14 cellular contexts compared by ENCODE assay signal in genomic region chr3:39716849-39717248, GRCh38.
DNase-seq lines count a peak whose midpoint lies in the region; TF ChIP-seq lines count a peak whose summit lies in the region.
"Had no signal": no experiment of that assay in that cellular context is flagged by ENCODE, and none has a peak within 500 bp of the region (broad histone marks: within the 10 kb centered on the region; RNA-seq: fewer than 3 reads in every experiment).

No MANE protein-coding gene starts in this region.

- H3K9ac ChIP-seq in endodermal cell (ENCODE audit: extremely low read depth, low read length, poor library complexity, severe bottlenecking) = no peak overlapping the region
- H3K9ac ChIP-seq: BLaER1 had no signal

- H4K20me1 ChIP-seq in osteoblast (ENCODE audit: insufficient read depth, low read length) = no peaks in the 10 kb centered on the region
- H4K20me1 ChIP-seq: BLaER1 had no signal

- peaks cover 36% of the 10 kb centered on the region for H3K27me3 Mint-ChIP-seq in endodermal cell (ENCODE audit: insufficient read depth)

- peaks cover 15% of the 10 kb centered on the region for H3K9me3 Mint-ChIP-seq in endodermal cell

- H3K4me1 ChIP-seq in endodermal cell (ENCODE audit: control insufficient read depth, insufficient read depth, low read length) = peaks cover 4% of the 10 kb centered on the region
- no peaks in the 10 kb centered on the region for H3K4me1 ChIP-seq in osteoblast (ENCODE audit: insufficient read depth, low read length)
- H3K4me1 ChIP-seq: BLaER1, Caco-2 had no signal

- CTCF ChIA-PET in HEK293T (lab: Yijun Ruan, JAX) = interaction anchor here (0.6 kb wide), 1 partner anchor 79 kb away, joined by 4 read pairs; no protein-coding TSS in a partner anchor

- WGBS in endodermal cell (ENCODE audit: insufficient coverage in 1 of 2, insufficient read length in 1 of 2), 2 experiments = 53 to 79% methylated on average over 2 to 3 of the region's 3 CpGs

- H3K27me3 ChIP-seq in endodermal cell (ENCODE audit: control insufficient read depth, insufficient read depth, low read length, poor library complexity, severe bottlenecking) (peaks cover 8% of the 10 kb centered on the region), osteoblast (ENCODE audit: insufficient read depth, low read length) (no peaks in the 10 kb centered on the region)
- H3K27me3 ChIP-seq: BLaER1 had no signal

- H3K36me3 Mint-ChIP-seq in endodermal cell (ENCODE audit: low read depth) = no peaks in the 10 kb centered on the region
- H3K36me3 Mint-ChIP-seq: CD8-positive, alpha-beta memory T cell had no signal

- no peaks in the 10 kb centered on the region for H3K36me3 ChIP-seq in endodermal cell (ENCODE audit: control insufficient read depth, insufficient read depth, low read length)
- no peaks in the 10 kb centered on the region for H3K36me3 ChIP-seq in osteoblast (ENCODE audit: insufficient read depth, low read length)
- H3K36me3 ChIP-seq: BLaER1 had no signal

- no peak overlapping the region for H3K4me3 ChIP-seq in endodermal cell (ENCODE audit: low read length)
- H3K4me3 ChIP-seq in osteoblast (ENCODE audit: insufficient read depth, low read length) = no peak overlapping the region
- H3K4me3 ChIP-seq: BLaER1 had no signal

- no peak overlapping the region for H3K4me2 ChIP-seq in osteoblast (ENCODE audit: insufficient read depth, low read length)
- H3K4me2 ChIP-seq: BLaER1 had no signal

- no peak overlapping the region for H3K27ac Mint-ChIP-seq in endodermal cell
- H3K27ac Mint-ChIP-seq: CD8-positive, alpha-beta memory T cell had no signal

- POLR2A ChIA-PET in HEK293T (lab: Yijun Ruan, JAX) = no interaction called here

- H3K27ac ChIP-seq in endodermal cell (ENCODE audit: low read depth, low read length) (no peak overlapping the region), osteoblast (ENCODE audit: low read depth, low read length) (no peak overlapping the region)
- H3K27ac ChIP-seq: BLaER1, HL-60 had no signal

- H2AFZ ChIP-seq in osteoblast (ENCODE audit: low read length) = no peak overlapping the region

- no peak for TF ChIP-seq CTCF in endodermal cell (conservative IDR thresholded peaks at IDR 0.05)
- no peak for TF ChIP-seq CTCF in osteoblast (IDR thresholded peaks at IDR 0.05; ENCODE audit: extremely low read depth, low read depth, low read length)

- H3K4me1 Mint-ChIP-seq in endodermal cell = peaks cover 18% of the 10 kb centered on the region
- H3K4me1 Mint-ChIP-seq: CD8-positive, alpha-beta memory T cell had no signal

- no peaks in the 10 kb centered on the region for H3K79me2 ChIP-seq in osteoblast (ENCODE audit: insufficient read depth, low read length)

- H3K9me3 ChIP-seq in endodermal cell (ENCODE audit: control insufficient read depth, low read length) (peaks cover 17% of the 10 kb centered on the region), osteoblast (ENCODE audit: low read depth, low read length) (no peaks in the 10 kb centered on the region)
- H3K9me3 ChIP-seq: BLaER1, Caco-2 had no signal

- H3K4me3 Mint-ChIP-seq in endodermal cell = no peak overlapping the region
- H3K4me3 Mint-ChIP-seq: CD8-positive, alpha-beta memory T cell had no signal

- DNase-seq in ELF-1 (ENCODE audit: low read depth, low spot score) (peak; percentile 64), HEK293T (ENCODE audit: extremely low spot score) (no peak), endodermal cell (peak; percentile 64), osteoblast (ENCODE audit: insufficient read length, low spot score, missing footprints) (peak; percentile 46), NCI-H69 (lab: John Stamatoyannopoulos, UW) (no peak)
- no peak for DNase-seq in activated naive CD4-positive, alpha-beta T cell treated with Interleukin-2 at 50 U/mL for 16 hours
- DNase-seq in activated CD4-positive, alpha-beta T cell treated with anti-CD3 and anti-CD28 coated beads, Interleukin-2, amount 50 U/mL, for 1 hour = no peak
- DNase-seq: AML-193; Caco-2; CD8-positive, alpha-beta memory T cell; DND-41; GF-D8 had no signal

TF ChIP-seq in HEK293T, 16 proteins besides CTCF, POLR2A, EP300 and RAD21:
- TF ChIP-seq PKNOX1 (IDR thresholded peaks at IDR 0.05) (peak; percentile 20; the same call in 1 of the 2 replicates), SUZ12 (IDR thresholded peaks at IDR 0.05) (no peak), TARDBP (IDR thresholded peaks at IDR 0.05) (no peak), FOXK2 (IDR thresholded peaks at IDR 0.05) (no peak)

Comparison
In these comparisons a context has a peak if more than half of its experiments do, and no peak if none do; other contexts are left out.
1. DNase-seq: peak in ELF-1 (single experiment), endodermal cell (single experiment) and osteoblast (single experiment); none in HEK293T (single experiment), activated naive CD4-positive, alpha-beta T cell treated with Interleukin-2 at 50 U/mL for 16 hours (single experiment), NCI-H69 (single experiment) and activated CD4-positive, alpha-beta T cell treated with anti-CD3 and anti-CD28 coated beads, Interleukin-2, amount 50 U/mL, for 1 hour (single experiment).